Comparison of ENCODE assay signal across 1 cellular context in the genomic region with DNA sequence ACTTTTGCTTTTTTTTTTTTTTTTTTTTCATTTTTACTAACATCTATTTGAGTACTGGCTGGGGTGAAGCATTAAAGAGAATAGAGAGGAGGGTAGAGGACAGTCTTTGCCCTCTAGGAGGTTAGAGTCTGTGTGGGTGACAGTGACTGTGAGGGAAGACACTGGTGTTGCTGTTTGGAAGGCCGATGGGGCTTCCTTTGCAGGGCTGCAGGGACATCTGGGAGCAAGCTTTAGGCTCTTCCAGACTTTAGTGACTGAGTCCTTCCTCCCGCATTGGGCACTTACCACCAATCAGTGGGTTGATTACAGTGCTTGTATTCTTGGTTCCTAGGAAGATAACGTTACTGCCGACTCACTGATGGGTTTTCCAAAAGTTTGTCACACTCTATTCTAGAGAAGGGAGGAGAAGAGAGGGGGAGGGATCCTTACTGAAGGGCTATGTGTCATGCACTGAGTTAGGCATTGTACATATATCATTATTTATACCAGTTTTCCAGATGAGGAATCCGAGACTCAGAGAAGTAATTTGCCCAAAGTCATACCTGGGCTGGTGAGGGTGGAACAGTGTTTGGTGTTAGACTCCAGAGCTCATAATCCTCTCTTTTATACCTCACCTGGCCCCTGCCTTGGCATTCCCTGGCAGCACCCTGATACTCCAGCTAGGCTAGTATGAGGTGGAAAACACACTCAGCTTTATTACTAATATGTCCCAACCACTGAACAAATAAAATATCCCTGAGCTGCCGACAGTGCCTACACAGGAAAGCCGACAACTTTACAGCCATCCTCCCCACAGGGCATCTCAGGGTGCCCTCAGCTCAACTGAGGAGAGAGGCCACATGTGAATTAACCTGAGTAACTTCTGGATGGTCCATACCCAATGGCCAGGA.
TF ChIP-seq lines count a peak whose summit lies in the region.

No MANE protein-coding gene starts in this region.

TF ChIP-seq in GM23338, 12 proteins besides CTCF, POLR2A, EP300 and RAD21 (continued from another document):
- TF ChIP-seq ZNF462 (CRISPR knock-in tag; IDR thresholded peaks at IDR 0.05): no peak
- TF ChIP-seq EZH2 (IDR thresholded peaks at IDR 0.05; ENCODE audit: low read depth, unreplicated experiment): no peak
- no peak for TF ChIP-seq CREB1 (CRISPR knock-in tag; IDR thresholded peaks at IDR 0.05; ENCODE audit: low read depth)
- TF ChIP-seq STAT1 (IDR thresholded peaks at IDR 0.05; ENCODE audit: unreplicated experiment): no peak
- no peak for TF ChIP-seq JUNB (IDR thresholded peaks at IDR 0.05; ENCODE audit: unreplicated experiment)
- TF ChIP-seq NANOG (IDR thresholded peaks at IDR 0.05; ENCODE audit: borderline replicate concordance): no peak
TF ChIP-seq in GM23338: peak in this region for 0.
